Comparison of ENCODE assay signal across 29 cellular contexts in the genomic region with DNA sequence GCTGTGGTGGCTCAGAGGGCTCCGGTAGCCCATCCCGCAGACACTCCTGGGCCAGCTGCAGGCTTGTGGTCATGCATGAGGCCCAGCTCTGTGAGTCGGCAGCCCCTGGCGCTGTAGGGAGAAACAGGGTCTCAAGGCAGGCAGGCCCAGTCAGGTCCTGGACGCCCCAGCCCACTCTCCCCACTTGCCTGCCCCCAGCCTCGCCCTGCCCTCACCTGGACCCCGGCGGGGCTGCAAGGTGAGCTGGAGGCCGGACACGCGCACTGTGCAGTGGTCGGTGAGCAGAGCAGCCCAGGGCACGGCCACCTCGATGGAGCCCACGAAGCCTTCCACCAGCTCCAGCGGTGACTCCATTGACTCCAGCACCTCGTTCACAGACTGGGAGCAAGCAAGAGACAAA. TPM values are rescaled to one million over a fixed set of nuclear protein-coding genes. Genes with fewer than 3 reads are reported as not detected.
DNase-seq lines count a peak whose midpoint lies in the region; ATAC-seq and TF ChIP-seq lines count a peak whose summit lies in the region.
"Had no signal": no experiment of that assay in that cellular context is flagged by ENCODE, and none has a peak within 500 bp of the region (broad histone marks: within the 10 kb centered on the region; RNA-seq: fewer than 3 reads in every experiment).

No MANE protein-coding gene starts in this region.

- DNase-seq in right cardiac atrium, result peak in 2 of 3 donors; percentile 47 to 61
- DNase-seq in Right ventricle myocardium superior, result no peak
- DNase-seq in activated T-helper 2 cell treated with anti-CD3 and anti-CD28 coated beads, Interferon-gamma antibody, Interleukin-2, Interleukin-4, amounts not matched to agents 10 μg/mL and 5 μg/mL and 100 μg/mL, durations not matched to agents 14 hours and 24 hours and 36 hours (ENCODE audit: low spot score), result no peak
- no peak for DNase-seq in neural crest cell (ENCODE audit: low read depth, low spot score)
- no peak for DNase-seq in stimulated activated CD4-positive, alpha-beta T cell treated with anti-CD3 and anti-CD28 coated beads, Interleukin-12 subunit alpha, Interleukin-12 subunit beta, amount 100 ng/mL, for 4 hours
- DNase-seq: C1 segment of cervical spinal cord, DMS 273 treated with DMSO at 0.1 percent for 48 hours, DMS79, GF-D8, GOT3, HCEC 1CT, NCI-H1048, NCI-H1417, NCI-H1694 treated with DMSO at 0.1 percent for 48 hours, NCI-H2081, NCI-H2227 treated with DMSO at 0.1 percent for 48 hours, NCI-H510A, NCI-H69, Peyer's patch, SK-N-SH had no signal

- no peaks in the 10 kb centered on the region for H3K27me3 ChIP-seq in right cardiac atrium (ENCODE audit: control insufficient read depth, insufficient read depth)
- H3K27me3 ChIP-seq: Peyer's patch had no signal

- peak overlapping the region; percentile 41 for H3K4me3 Mint-ChIP-seq in activated T-helper 2 cell treated with anti-CD3 and anti-CD28 coated beads, Interferon-gamma antibody, Interleukin-2, Interleukin-4, amounts not matched to agents 10 μg/mL and 5 μg/mL and 100 μg/mL, durations not matched to agents 14 hours and 24 hours and 36 hours (ENCODE audit: low read depth)
- H3K4me3 Mint-ChIP-seq in neural crest cell, result peak overlapping the region; percentile 80
- H3K4me3 Mint-ChIP-seq: CD8-positive, alpha-beta T cell had no signal

- peaks cover 24% of the 10 kb centered on the region for H3K36me3 Mint-ChIP-seq in activated T-helper 2 cell treated with anti-CD3 and anti-CD28 coated beads, Interferon-gamma antibody, Interleukin-2, Interleukin-4, amounts not matched to agents 10 μg/mL and 5 μg/mL and 100 μg/mL, durations not matched to agents 14 hours and 24 hours and 36 hours (ENCODE audit: low read depth)
- H3K36me3 Mint-ChIP-seq in neural crest cell (ENCODE audit: low read depth), result no peaks in the 10 kb centered on the region
- H3K36me3 Mint-ChIP-seq: IgD-negative memory B cell had no signal

- H3K9me3 Mint-ChIP-seq in activated T-helper 2 cell treated with anti-CD3 and anti-CD28 coated beads, Interferon-gamma antibody, Interleukin-2, Interleukin-4, amounts not matched to agents 10 μg/mL and 5 μg/mL and 100 μg/mL, durations not matched to agents 14 hours and 24 hours and 36 hours, result no peaks in the 10 kb centered on the region
- H3K9me3 Mint-ChIP-seq in neural crest cell, result no peaks in the 10 kb centered on the region
- H3K9me3 Mint-ChIP-seq: CD8-positive, alpha-beta T cell; IgD-negative memory B cell had no signal

- H3K27ac Mint-ChIP-seq in activated T-helper 2 cell treated with anti-CD3 and anti-CD28 coated beads, Interferon-gamma antibody, Interleukin-2, Interleukin-4, amounts not matched to agents 10 μg/mL and 5 μg/mL and 100 μg/mL, durations not matched to agents 14 hours and 24 hours and 36 hours, result peak overlapping the region; percentile 30
- no peak overlapping the region for H3K27ac Mint-ChIP-seq in neural crest cell (ENCODE audit: unreplicated experiment)
- H3K27ac Mint-ChIP-seq: CD8-positive, alpha-beta T cell; IgD-negative memory B cell had no signal

- peaks cover 21% of the 10 kb centered on the region for H3K4me1 Mint-ChIP-seq in activated T-helper 2 cell treated with anti-CD3 and anti-CD28 coated beads, Interferon-gamma antibody, Interleukin-2, Interleukin-4, amounts not matched to agents 10 μg/mL and 5 μg/mL and 100 μg/mL, durations not matched to agents 14 hours and 24 hours and 36 hours (ENCODE audit: low read depth)
- H3K4me1 Mint-ChIP-seq in neural crest cell, result peaks cover 24% of the 10 kb centered on the region

- no peaks in the 10 kb centered on the region for H3K9me3 ChIP-seq in right cardiac atrium (ENCODE audit: control insufficient read depth, low read length)
- H3K9me3 ChIP-seq: Peyer's patch, SK-N-SH had no signal

- ATAC-seq in right cardiac atrium (no peak), Right ventricle myocardium superior (ENCODE audit: poor library complexity) (no peak), HG02981 (IDR thresholded peaks at IDR 0.05; ENCODE audit: unreplicated experiment) (no peak), GM19467 (IDR thresholded peaks at IDR 0.05; ENCODE audit: unreplicated experiment) (no peak), HG03571 (IDR thresholded peaks at IDR 0.05; ENCODE audit: unreplicated experiment) (no peak)
- ATAC-seq: CD8-positive, alpha-beta T cell had no signal

- no peak for TF ChIP-seq CTCF in neural crest cell (conservative IDR thresholded peaks at IDR 0.05)

- no peak overlapping the region for H3K4me3 ChIP-seq in right cardiac atrium (ENCODE audit: low read length)
- H3K4me3 ChIP-seq: Peyer's patch had no signal

- intact Hi-C loops in right cardiac atrium (cut with DNase I) (no loop called here), Right ventricle myocardium superior (cut with DNase I) (no loop called here)
- intact Hi-C loops in activated T-helper 2 cell treated with anti-CD3 and anti-CD28 coated beads, Interferon-gamma antibody, Interleukin-2, Interleukin-4, amounts not matched to agents 10 μg/mL and 5 μg/mL and 100 μg/mL, durations not matched to agents 14 hours and 24 hours and 36 hours (cut with micrococcal nuclease), result loop anchor here (10.0 kb wide), 2 partner anchors 139 to 201 kb away; a partner anchor contains a TSS

- no peaks in the 10 kb centered on the region for H3K27me3 Mint-ChIP-seq in activated T-helper 2 cell treated with anti-CD3 and anti-CD28 coated beads, Interferon-gamma antibody, Interleukin-2, Interleukin-4, amounts not matched to agents 10 μg/mL and 5 μg/mL and 100 μg/mL, durations not matched to agents 14 hours and 24 hours and 36 hours (ENCODE audit: low read depth)
- H3K27me3 Mint-ChIP-seq in neural crest cell (ENCODE audit: low read depth), result no peaks in the 10 kb centered on the region
- H3K27me3 Mint-ChIP-seq: IgD-negative memory B cell had no signal

- no peaks in the 10 kb centered on the region for H3K4me1 ChIP-seq in right cardiac atrium (ENCODE audit: control insufficient read depth, insufficient read depth, low read length)

- no peak overlapping the region for H3K27ac ChIP-seq in right cardiac atrium (ENCODE audit: low read length)
- H3K27ac ChIP-seq: HL-60, KMS-11, Peyer's patch had no signal

- 96% methylated on average over 17 of the region's 17 CpGs for WGBS in right cardiac atrium

RNA-seq across cellular contexts. Expression of a gene that starts 2.9 kb away (rescaled TPM):
- total RNA-seq in right cardiac atrium (10 to 100 TPM; 13.3 to 17.9 (median 15.3) TPM), Right ventricle myocardium superior (11.5 TPM), neural crest cell (24.1 and 24.8 TPM in 2 replicates)
- polyA plus RNA-seq in right cardiac atrium, result 13.6 TPM
- 20.7 and 26.1 TPM in 2 replicates for total RNA-seq in activated T-helper 2 cell treated with anti-CD3 and anti-CD28 coated beads, Interferon-gamma antibody, Interleukin-2, Interleukin-4, amounts not matched to agents 10 μg/mL and 5 μg/mL and 100 μg/mL, durations not matched to agents 14 hours and 24 hours and 36 hours

RNA-seq across cellular contexts. Expression of a gene that starts 10.4 kb away (rescaled TPM):
- total RNA-seq in right cardiac atrium, result 10 to 100 TPM; 21.7 to 28.0 (median 24.6) TPM
- polyA plus RNA-seq in right cardiac atrium, result 28.9 TPM
- 20.6 TPM for total RNA-seq in Right ventricle myocardium superior
- 13.6 and 16.1 TPM in 2 replicates for total RNA-seq in activated T-helper 2 cell treated with anti-CD3 and anti-CD28 coated beads, Interferon-gamma antibody, Interleukin-2, Interleukin-4, amounts not matched to agents 10 μg/mL and 5 μg/mL and 100 μg/mL, durations not matched to agents 14 hours and 24 hours and 36 hours
- total RNA-seq in neural crest cell, result 13.4 and 16.5 TPM in 2 replicates

RNA-seq across cellular contexts. Expression of a gene that starts 21.6 kb away (rescaled TPM):
- not detected for total RNA-seq in right cardiac atrium
- not detected for polyA plus RNA-seq in right cardiac atrium
- not detected for total RNA-seq in Right ventricle myocardium superior
- not detected in 2 replicates for total RNA-seq in activated T-helper 2 cell treated with anti-CD3 and anti-CD28 coated beads, Interferon-gamma antibody, Interleukin-2, Interleukin-4, amounts not matched to agents 10 μg/mL and 5 μg/mL and 100 μg/mL, durations not matched to agents 14 hours and 24 hours and 36 hours
- total RNA-seq in neural crest cell, result not detected in 2 replicates
- total RNA-seq: A172; CD8-positive, alpha-beta T cell; OCI-LY7; Peyer's patch had no signal
- polyA plus RNA-seq: IgD-negative memory B cell, SK-N-SH had no signal

RNA-seq across cellular contexts. Expression of a gene that starts 35.7 kb away (rescaled TPM):
- total RNA-seq in right cardiac atrium (10 to 100 TPM; 23.4 to 35.3 (median 31.4) TPM), Right ventricle myocardium superior (47.4 TPM), neural crest cell (74.2 and 77.2 TPM in 2 replicates)
- 20.8 TPM for polyA plus RNA-seq in right cardiac atrium
- 107 TPM in 2 replicates for total RNA-seq in activated T-helper 2 cell treated with anti-CD3 and anti-CD28 coated beads, Interferon-gamma antibody, Interleukin-2, Interleukin-4, amounts not matched to agents 10 μg/mL and 5 μg/mL and 100 μg/mL, durations not matched to agents 14 hours and 24 hours and 36 hours

RNA-seq across cellular contexts. Expression of a gene that starts 57.8 kb away (rescaled TPM):
- total RNA-seq in right cardiac atrium, result not detected
- not detected for polyA plus RNA-seq in right cardiac atrium
- total RNA-seq in Right ventricle myocardium superior, result not detected
- not detected in 2 replicates for total RNA-seq in activated T-helper 2 cell treated with anti-CD3 and anti-CD28 coated beads, Interferon-gamma antibody, Interleukin-2, Interleukin-4, amounts not matched to agents 10 μg/mL and 5 μg/mL and 100 μg/mL, durations not matched to agents 14 hours and 24 hours and 36 hours
- total RNA-seq in neural crest cell, result not detected in 2 replicates
- total RNA-seq: A172; CD8-positive, alpha-beta T cell; OCI-LY7; Peyer's patch had no signal
- polyA plus RNA-seq: SK-N-SH had no signal

Comparison
In these comparisons a context has a peak if more than half of its experiments do, and no peak if none do; other contexts are left out.
1. DNase-seq: peak in right cardiac atrium (2 of 3); none in Right ventricle myocardium superior (single experiment), activated T-helper 2 cell treated with anti-CD3 and anti-CD28 coated beads, Interferon-gamma antibody, Interleukin-2, Interleukin-4, amounts not matched to agents 10 μg/mL and 5 μg/mL and 100 μg/mL, durations not matched to agents 14 hours and 24 hours and 36 hours (single experiment), neural crest cell (single experiment) and stimulated activated CD4-positive, alpha-beta T cell treated with anti-CD3 and anti-CD28 coated beads, Interleukin-12 subunit alpha, Interleukin-12 subunit beta, amount 100 ng/mL, for 4 hours (single experiment).